13 cellular contexts compared by ENCODE assay signal in the genomic region with DNA sequence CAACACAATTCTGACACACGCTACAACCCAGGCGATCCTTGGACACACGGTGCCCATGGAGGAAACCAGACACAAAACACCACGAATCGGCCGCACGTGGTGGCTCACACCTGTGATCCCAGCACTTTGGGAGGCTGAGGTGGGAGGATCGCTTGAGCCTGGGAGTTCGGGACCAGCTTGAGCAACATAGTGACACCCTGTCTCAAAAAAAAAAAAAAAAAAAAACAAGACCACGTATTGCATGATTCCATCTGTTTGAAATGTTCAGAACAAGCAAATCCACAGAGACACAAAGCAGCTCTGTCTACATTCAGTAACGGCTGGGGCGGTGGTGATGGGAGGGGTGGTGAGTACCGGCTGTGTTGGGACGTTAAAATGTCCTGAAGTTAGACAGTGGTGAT. TPM values are rescaled to one million over a fixed set of nuclear protein-coding genes. Genes with fewer than 3 reads are reported as not detected.
DNase-seq lines count a peak whose midpoint lies in the region; ATAC-seq and TF ChIP-seq lines count a peak whose summit lies in the region.
"Had no signal": no experiment of that assay in that cellular context is flagged by ENCODE, and none has a peak within 500 bp of the region (broad histone marks: within the 10 kb centered on the region; RNA-seq: fewer than 3 reads in every experiment).

No MANE protein-coding gene starts in this region.

- CTCF ChIA-PET in CD8-positive, alpha-beta T cell (lab: Charles Lee) = interaction anchor here (0.8 to 1.4 kb wide), 2 partner anchors 17 to 21 kb away, joined by 3 read pairs; no protein-coding TSS in a partner anchor
- CTCF ChIA-PET in WTC11 (lab: Charles Lee) = interaction anchor here (1.5 kb wide), 1 partner anchor 64 kb away, joined by 9 read pairs; no protein-coding TSS in a partner anchor

- in situ Hi-C loops in ACHN (cut with HindIII; ENCODE audit: low pct_ligation_motif_present, low pct_unique_long_range_greater_than_20kb, low sequenced_read_pairs) = no loop called here

- H3K27me3 ChIP-seq in CD8-positive, alpha-beta T cell (ENCODE audit: insufficient read depth, low read length) = no peaks in the 10 kb centered on the region
- H3K27me3 ChIP-seq: testis had no signal

- TF ChIP-seq CTCF in CD8-positive, alpha-beta T cell (IDR thresholded peaks at IDR 0.05) = no peak
- TF ChIP-seq CTCF in WTC11 (IDR thresholded peaks at IDR 0.05) (no peak), glutamatergic neuron (IDR thresholded peaks at IDR 0.05; ENCODE audit: partially characterized antibody, unreplicated experiment) (no peak)

- no peaks in the 10 kb centered on the region for H3K36me3 ChIP-seq in CD8-positive, alpha-beta T cell (ENCODE audit: insufficient read depth, low read length)

- H3K4me1 ChIP-seq in CD8-positive, alpha-beta T cell (ENCODE audit: insufficient read depth, low read length) = peaks cover 18% of the 10 kb centered on the region

- no peak for ATAC-seq in CD8-positive, alpha-beta T cell
- no peak for ATAC-seq in WTC11
- ATAC-seq in sciatic nerve = peak; percentile 54
- ATAC-seq in HG03432 (IDR thresholded peaks at IDR 0.05; ENCODE audit: unreplicated experiment) = no peak

- no peak overlapping the region for H3K27ac ChIP-seq in CD8-positive, alpha-beta T cell (ENCODE audit: low read depth, low read length)
- H3K27ac ChIP-seq: testis had no signal

- H3K4me1 Mint-ChIP-seq in CD8-positive, alpha-beta T cell (ENCODE audit: low read depth) = peaks cover 27% of the 10 kb centered on the region
- H3K4me1 Mint-ChIP-seq in WTC11 (no peaks in the 10 kb centered on the region), glutamatergic neuron (ENCODE audit: low read depth, unreplicated experiment) (peaks cover 3% of the 10 kb centered on the region)

- no peak for DNase-seq in CD8-positive, alpha-beta T cell
- DNase-seq in WTC11 (ENCODE audit: low spot score) (peak; percentile 1), glutamatergic neuron (peak; percentile 4), sciatic nerve (ENCODE audit: low spot score) (peak; percentile 58), ACHN (no peak), NCI-H1436 treated with DMSO at 0.1 percent for 48 hours (lab: John Stamatoyannopoulos, UW) (no peak)
- DNase-seq: DMS79 treated with DMSO at 0.1 percent for 48 hours, NCI-H1105 had no signal

- intact Hi-C loops in CD8-positive, alpha-beta T cell (cut with DNase I, micrococcal nuclease) = no loop called here
- intact Hi-C loops in sciatic nerve (cut with DNase I) = no loop called here

- H3K36me3 Mint-ChIP-seq in CD8-positive, alpha-beta T cell = no peaks in the 10 kb centered on the region
- no peaks in the 10 kb centered on the region for H3K36me3 Mint-ChIP-seq in WTC11
- no peaks in the 10 kb centered on the region for H3K36me3 Mint-ChIP-seq in glutamatergic neuron (ENCODE audit: unreplicated experiment)

- H3K4me3 Mint-ChIP-seq in CD8-positive, alpha-beta T cell = no peak overlapping the region
- no peak overlapping the region for H3K4me3 Mint-ChIP-seq in WTC11
- H3K4me3 Mint-ChIP-seq in glutamatergic neuron (ENCODE audit: unreplicated experiment) = no peak overlapping the region
- H3K4me3 Mint-ChIP-seq: T-helper 1 cell treated with Interleukin-12 subunit alpha and Interleukin-12 subunit beta and Interleukin-4 antibody, amounts not matched to agents 30 μg/mL and 1 μg/mL, for 36 hours had no signal

- no peaks in the 10 kb centered on the region for H3K9me3 Mint-ChIP-seq in CD8-positive, alpha-beta T cell
- H3K9me3 Mint-ChIP-seq in WTC11 = no peaks in the 10 kb centered on the region
- H3K9me3 Mint-ChIP-seq in glutamatergic neuron (ENCODE audit: unreplicated experiment) = peaks cover 7% of the 10 kb centered on the region
- H3K9me3 Mint-ChIP-seq: T-helper 1 cell treated with Interleukin-12 subunit alpha and Interleukin-12 subunit beta and Interleukin-4 antibody, amounts not matched to agents 30 μg/mL and 1 μg/mL, for 36 hours had no signal

- POLR2A ChIA-PET in CD8-positive, alpha-beta T cell (lab: Charles Lee) = no interaction called here
- POLR2A ChIA-PET in WTC11 (lab: Charles Lee) = no interaction called here

- no peak overlapping the region for H3K4me3 ChIP-seq in CD8-positive, alpha-beta T cell (ENCODE audit: low read depth, low read length)
- H3K4me3 ChIP-seq: coronary artery, testis had no signal

- H3K27me3 Mint-ChIP-seq in CD8-positive, alpha-beta T cell (ENCODE audit: low read depth) = no peaks in the 10 kb centered on the region
- H3K27me3 Mint-ChIP-seq in WTC11 (ENCODE audit: low read depth) (peaks cover 3% of the 10 kb centered on the region; the same call in 1 of the 2 replicates), glutamatergic neuron (ENCODE audit: unreplicated experiment) (peaks cover 9% of the 10 kb centered on the region)

- no peaks in the 10 kb centered on the region for H3K9me3 ChIP-seq in CD8-positive, alpha-beta T cell (ENCODE audit: low read length)
- H3K9me3 ChIP-seq: testis had no signal

- peak overlapping the region; percentile 69 for H3K27ac Mint-ChIP-seq in CD8-positive, alpha-beta T cell
- H3K27ac Mint-ChIP-seq in WTC11 (no peak overlapping the region), glutamatergic neuron (ENCODE audit: unreplicated experiment) (no peak overlapping the region)

TF ChIP-seq in WTC11, 78 proteins besides CTCF, POLR2A, EP300 and RAD21 (continues in another document):
- TF ChIP-seq ZNF416 (CRISPR knock-in tag; IDR thresholded peaks at IDR 0.05) = no peak
- TF ChIP-seq TEAD4 (CRISPR knock-in tag; IDR thresholded peaks at IDR 0.05) = no peak
- TF ChIP-seq, protein P1, sequence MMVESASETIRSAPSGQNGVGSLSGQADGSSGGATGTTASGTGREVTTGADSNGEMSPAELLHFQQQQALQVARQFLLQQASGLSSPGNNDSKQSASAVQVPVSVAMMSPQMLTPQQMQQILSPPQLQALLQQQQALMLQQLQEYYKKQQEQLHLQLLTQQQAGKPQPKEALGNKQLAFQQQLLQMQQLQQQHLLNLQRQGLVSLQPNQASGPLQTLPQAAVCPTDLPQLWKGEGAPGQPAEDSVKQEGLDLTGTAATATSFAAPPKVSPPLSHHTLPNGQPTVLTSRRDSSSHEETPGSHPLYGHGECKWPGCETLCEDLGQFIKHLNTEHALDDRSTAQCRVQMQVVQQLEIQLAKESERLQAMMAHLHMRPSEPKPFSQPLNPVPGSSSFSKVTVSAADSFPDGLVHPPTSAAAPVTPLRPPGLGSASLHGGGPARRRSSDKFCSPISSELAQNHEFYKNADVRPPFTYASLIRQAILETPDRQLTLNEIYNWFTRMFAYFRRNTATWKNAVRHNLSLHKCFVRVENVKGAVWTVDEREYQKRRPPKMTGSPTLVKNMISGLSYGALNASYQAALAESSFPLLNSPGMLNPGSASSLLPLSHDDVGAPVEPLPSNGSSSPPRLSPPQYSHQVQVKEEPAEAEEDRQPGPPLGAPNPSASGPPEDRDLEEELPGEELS (CRISPR knock-in tag; IDR thresholded peaks at IDR 0.05) = no peak
- TF ChIP-seq MXD4 (CRISPR knock-in tag; IDR thresholded peaks at IDR 0.05; ENCODE audit: borderline replicate concordance) = no peak
- TF ChIP-seq, protein P2, sequence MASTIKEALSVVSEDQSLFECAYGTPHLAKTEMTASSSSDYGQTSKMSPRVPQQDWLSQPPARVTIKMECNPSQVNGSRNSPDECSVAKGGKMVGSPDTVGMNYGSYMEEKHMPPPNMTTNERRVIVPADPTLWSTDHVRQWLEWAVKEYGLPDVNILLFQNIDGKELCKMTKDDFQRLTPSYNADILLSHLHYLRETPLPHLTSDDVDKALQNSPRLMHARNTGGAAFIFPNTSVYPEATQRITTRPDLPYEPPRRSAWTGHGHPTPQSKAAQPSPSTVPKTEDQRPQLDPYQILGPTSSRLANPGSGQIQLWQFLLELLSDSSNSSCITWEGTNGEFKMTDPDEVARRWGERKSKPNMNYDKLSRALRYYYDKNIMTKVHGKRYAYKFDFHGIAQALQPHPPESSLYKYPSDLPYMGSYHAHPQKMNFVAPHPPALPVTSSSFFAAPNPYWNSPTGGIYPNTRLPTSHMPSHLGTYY (CRISPR knock-in tag; IDR thresholded peaks at IDR 0.05) = no peak
- no peak for TF ChIP-seq NR2C2 (CRISPR knock-in tag; IDR thresholded peaks at IDR 0.05)

RNA-seq across cellular contexts. Expression of a gene that starts 25.2 kb away (rescaled TPM):
- total RNA-seq in CD8-positive, alpha-beta T cell = 10 to 100 TPM; 10.9 to 11.5 TPM
- total RNA-seq in WTC11 (2021) = 4.3 to 7.2 TPM (median 4.5 TPM) in 3 replicates
- total RNA-seq in glutamatergic neuron (ENCODE audit: unreplicated experiment) = 61.1 TPM
- 42.8 TPM for total RNA-seq in sciatic nerve

RNA-seq across cellular contexts. Expression of a gene that starts 46.0 kb away (rescaled TPM):
- total RNA-seq in CD8-positive, alpha-beta T cell = 10 to 100 TPM; 40.3 to 42.4 TPM
- total RNA-seq in WTC11 (2021) = 10.2 to 13.2 TPM (median 10.4 TPM) in 3 replicates
- total RNA-seq in glutamatergic neuron (ENCODE audit: unreplicated experiment) = 18.4 TPM
- total RNA-seq in sciatic nerve = 18.3 TPM

RNA-seq across cellular contexts. Expression of a gene that starts 53.0 kb away (rescaled TPM):
- total RNA-seq in CD8-positive, alpha-beta T cell = 10 to 100 TPM; 75.4 to 83.1 TPM
- total RNA-seq in WTC11 (2021) (73.0 to 82.0 TPM (median 73.4 TPM) in 3 replicates), glutamatergic neuron (ENCODE audit: unreplicated experiment) (70.2 TPM), sciatic nerve (25.4 TPM)

RNA-seq across cellular contexts. Expression of a gene that starts 53.7 kb away (rescaled TPM):
- not detected for total RNA-seq in CD8-positive, alpha-beta T cell
- total RNA-seq in WTC11 (2021) (0.48 TPM in 1 of 3 replicates, not detected in the others), glutamatergic neuron (ENCODE audit: unreplicated experiment) (1.3 TPM), sciatic nerve (1.6 TPM)
- total RNA-seq: mononuclear cell had no signal

Comparison
In these comparisons a context has a peak if more than half of its experiments do, and no peak if none do; other contexts are left out.
1. DNase-seq: peak in WTC11 (single experiment), glutamatergic neuron (single experiment) and sciatic nerve (single experiment); none in CD8-positive, alpha-beta T cell (0 of 7), ACHN (single experiment) and NCI-H1436 treated with DMSO at 0.1 percent for 48 hours (single experiment).